ENCODE assay signal across 8 cellular contexts in the genomic region with DNA sequence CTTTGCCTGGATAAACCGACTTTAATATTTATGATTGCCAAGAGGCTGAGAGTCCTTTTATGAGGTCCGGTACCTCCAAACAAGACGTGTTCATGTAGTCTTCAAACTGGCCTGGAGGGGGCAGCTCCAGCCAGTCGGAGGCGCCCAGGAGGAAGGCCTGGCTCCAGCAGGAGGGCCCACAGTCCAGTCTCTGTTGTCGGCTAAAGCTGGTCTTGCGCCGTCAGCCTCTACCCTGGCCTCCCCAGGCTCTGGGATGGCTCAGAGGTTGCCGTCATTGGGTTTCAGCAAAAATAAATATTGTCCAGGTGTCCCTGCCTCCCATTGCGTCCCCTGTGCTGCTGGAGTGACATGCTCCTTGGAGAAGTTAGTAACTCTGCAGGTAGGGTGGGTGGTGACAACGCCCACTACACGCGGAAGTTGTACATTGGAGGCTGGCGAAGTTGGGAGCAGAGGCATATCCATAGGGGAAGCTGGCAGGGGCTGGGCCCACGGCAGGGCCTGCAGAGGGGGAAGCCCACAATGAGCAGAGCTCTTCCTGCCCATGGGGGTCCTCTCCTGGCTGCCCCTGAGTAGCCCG. TPM values are rescaled to one million over a fixed set of nuclear protein-coding genes. Genes with fewer than 3 reads are reported as not detected.
A peak's percentile ranks its signal among the peaks of the same experiment; 100 is the strongest.
DNase-seq lines count a peak whose midpoint lies in the region; ATAC-seq and TF ChIP-seq lines count a peak whose summit lies in the region.

No MANE protein-coding gene starts in this region.

- peaks cover 26% of the 10 kb centered on the region for H3K4me1 Mint-ChIP-seq in activated CD8-positive, alpha-beta T cell treated with anti-CD3 and anti-CD28 coated beads for 36 hours (ENCODE audit: low read depth)

- H3K4me3 Mint-ChIP-seq in activated CD8-positive, alpha-beta T cell treated with anti-CD3 and anti-CD28 coated beads for 36 hours, result peak overlapping the region; percentile 75

- H3K4me3 ChIP-seq in esophagus squamous epithelium (peak overlapping the region in 3 of 4 donors; percentile 54 to 96 (median 92)), mucosa of rectum (ENCODE audit: low read length in 2 of 2) (peak overlapping the region; percentile 65 to 75), transverse colon (peak overlapping the region; percentile 28 to 92 (median 88))

- TF ChIP-seq CTCF in activated CD8-positive, alpha-beta T cell treated with anti-CD3 and anti-CD28 coated beads for 36 hours (IDR thresholded peaks at IDR 0.05), result peak; percentile 79
- TF ChIP-seq CTCF in esophagus squamous epithelium (IDR thresholded peaks at IDR 0.05) (peak; percentile 35 to 72 (median 63)), transverse colon (IDR thresholded peaks at IDR 0.05) (peak; percentile 66 to 84 (median 67))

- intact Hi-C loops in activated CD8-positive, alpha-beta T cell treated with anti-CD3 and anti-CD28 coated beads for 36 hours (cut with micrococcal nuclease), result no loop called here
- intact Hi-C loops in esophagus squamous epithelium (cut with DNase I), result no loop called here
- intact Hi-C loops in transverse colon (cut with DNase I; ENCODE audit: low total_unique reads), result no loop called here

- H3K36me3 ChIP-seq in esophagus squamous epithelium, result peaks cover 0 to 21% (median 0%) of the 10 kb centered on the region in 3 donors
- H3K36me3 ChIP-seq in mucosa of rectum (ENCODE audit: control insufficient read depth in 2 of 2, insufficient read depth in 2 of 2, low read length in 2 of 2), result peaks cover 4 to 6% of the 10 kb centered on the region in 2 donors
- no peaks in the 10 kb centered on the region for H3K36me3 ChIP-seq in transverse colon

- no peaks in the 10 kb centered on the region for H3K27me3 Mint-ChIP-seq in activated CD8-positive, alpha-beta T cell treated with anti-CD3 and anti-CD28 coated beads for 36 hours

- H3K27ac ChIP-seq in esophagus squamous epithelium, result peak overlapping the region; percentile 84 to 99 (median 96)
- H3K27ac ChIP-seq in mucosa of rectum (ENCODE audit: low read depth in 2 of 2, low read length in 2 of 2), result peak overlapping the region; percentile 90 to 92
- H3K27ac ChIP-seq in transverse colon, result peak overlapping the region; percentile 94 to 97 (median 96)

- POLR2A ChIA-PET in activated CD8-positive, alpha-beta T cell treated with anti-CD3 and anti-CD28 coated beads for 36 hours (lab: Charles Lee), result interaction anchor here (1.3 to 1.5 kb wide), 2 partner anchors 35 to 252 kb away, joined by 4 to 5 read pairs; a partner anchor contains a TSS

- peak; percentile 34 for DNase-seq in activated T-cell treated with anti-CD3 and anti-CD28 coated beads for 48 hours (ENCODE audit: low read depth)
- DNase-seq in activated T-cell treated with anti-CD3 and anti-CD28 coated beads for 4 hours, result no peak
- peak; percentile 67 for DNase-seq in NCI-H2227 treated with DMSO at 0.1 percent for 48 hours (lab: John Stamatoyannopoulos, UW)
- peak; percentile 70 for DNase-seq in activated CD8-positive, alpha-beta T cell treated with anti-CD3 and anti-CD28 coated beads for 36 hours
- DNase-seq in esophagus squamous epithelium (lab: John Stamatoyannopoulos, UW), result no peak
- DNase-seq in transverse colon, result peak; percentile 86

- TF ChIP-seq EP300 in transverse colon (IDR thresholded peaks at IDR 0.05; ENCODE audit: low read depth), result no peak

- TF ChIP-seq POLR2A in esophagus squamous epithelium (IDR thresholded peaks at IDR 0.05), result no peak
- no peak for TF ChIP-seq POLR2A in transverse colon (IDR thresholded peaks at IDR 0.05)

- H3K27me3 ChIP-seq in esophagus squamous epithelium (no peaks in the 10 kb centered on the region), mucosa of rectum (ENCODE audit: control insufficient read depth in 2 of 2, insufficient read depth in 2 of 2, low read length in 2 of 2) (no peaks in the 10 kb centered on the region), transverse colon (no peaks in the 10 kb centered on the region)

- H3K36me3 Mint-ChIP-seq in activated CD8-positive, alpha-beta T cell treated with anti-CD3 and anti-CD28 coated beads for 36 hours (ENCODE audit: low read depth), result peaks cover 2% of the 10 kb centered on the region

- no peaks in the 10 kb centered on the region for H3K9me3 ChIP-seq in esophagus squamous epithelium
- no peaks in the 10 kb centered on the region for H3K9me3 ChIP-seq in mucosa of rectum (ENCODE audit: control insufficient read depth in 2 of 2, low read length in 2 of 2)
- H3K9me3 ChIP-seq in transverse colon, result no peaks in the 10 kb centered on the region

- H3K9me3 Mint-ChIP-seq in activated CD8-positive, alpha-beta T cell treated with anti-CD3 and anti-CD28 coated beads for 36 hours, result no peaks in the 10 kb centered on the region

- peak overlapping the region; percentile 55 to 66 for H3K9ac ChIP-seq in mucosa of rectum (ENCODE audit: low read depth in 1 of 2, low read length in 2 of 2)

- in situ Hi-C loops in transverse colon (cut with MboI; ENCODE audit: low pct_ligation_motif_present in 1 of 4, low pct_unique_long_range_greater_than_20kb in 1 of 4, low sequenced_read_pairs in 3 of 4), result loop anchor here in 1 of 4 donors (25.0 kb wide), 1 partner anchor 458 kb away; no protein-coding TSS in a partner anchor

- H3K4me1 ChIP-seq in esophagus squamous epithelium (peaks cover 25 to 40% (median 32%) of the 10 kb centered on the region in 3 donors), mucosa of rectum (ENCODE audit: control insufficient read depth in 2 of 2, insufficient read depth in 2 of 2, low read length in 2 of 2) (peaks cover 18 to 23% of the 10 kb centered on the region in 2 donors), transverse colon (peaks cover 10 to 27% (median 23%) of the 10 kb centered on the region in 4 donors)

- CTCF ChIA-PET in activated CD8-positive, alpha-beta T cell treated with anti-CD3 and anti-CD28 coated beads for 36 hours (lab: Charles Lee), result interaction anchor here (0.8 to 2.2 kb wide), 13 partner anchors 10 to 450 kb away, joined by 3 to 11 read pairs (median 5); a partner anchor contains a TSS

- H3K27ac Mint-ChIP-seq in activated CD8-positive, alpha-beta T cell treated with anti-CD3 and anti-CD28 coated beads for 36 hours, result peak overlapping the region; percentile 53

- WGBS in esophagus squamous epithelium, 2 donors, result 31 to 38% methylated on average over 9 to 12 of the region's 16 CpGs
- WGBS in transverse colon (ENCODE audit: low coverage in 1 of 2), 2 donors, result 0 to 28% methylated on average over 1 to 16 of the region's 16 CpGs

- peak; percentile 50 for ATAC-seq in HG02943 (IDR thresholded peaks at IDR 0.05; ENCODE audit: low read depth, unreplicated experiment)
- ATAC-seq in activated CD8-positive, alpha-beta T cell treated with anti-CD3 and anti-CD28 coated beads for 36 hours, result peak; percentile 55

RNA-seq across cellular contexts. Expression of a gene that starts 1.0 kb away (rescaled TPM):
- 10 to 100 TPM; 56.4 to 57.6 TPM for total RNA-seq in activated CD8-positive, alpha-beta T cell treated with anti-CD3 and anti-CD28 coated beads for 36 hours
- total RNA-seq in esophagus squamous epithelium (10 to 100 TPM; 49.2 to 68.0 (median 57.3) TPM), transverse colon (100 to 1,000 TPM in 3 of 4 donors, 10 to 100 TPM in 1; 80.2 to 146 (median 132) TPM)

RNA-seq across cellular contexts. Expression of a gene that starts 29.5 kb away (rescaled TPM):
- total RNA-seq in activated CD8-positive, alpha-beta T cell treated with anti-CD3 and anti-CD28 coated beads for 36 hours, result not detected
- total RNA-seq in esophagus squamous epithelium (not detected), transverse colon (not detected)

RNA-seq across cellular contexts. Expression of a gene that starts 35.1 kb away (rescaled TPM):
- 10 to 100 TPM; 11.7 to 12.9 TPM for total RNA-seq in activated CD8-positive, alpha-beta T cell treated with anti-CD3 and anti-CD28 coated beads for 36 hours
- total RNA-seq in esophagus squamous epithelium (10 to 100 TPM in 2 of 4 donors, 1 to 10 TPM in 2; 7.8 to 12.4 (median 10.4) TPM), transverse colon (10 to 100 TPM in 2 of 4 donors, 1 to 10 TPM in 2; 3.8 to 13.7 (median 10.4) TPM)

RNA-seq across cellular contexts. Expression of a gene that starts 48.5 kb away (rescaled TPM):
- total RNA-seq in activated CD8-positive, alpha-beta T cell treated with anti-CD3 and anti-CD28 coated beads for 36 hours, result not detected
- total RNA-seq in esophagus squamous epithelium (under 1 TPM in 1 of 4 donors, not detected in 3; 0.18 TPM), transverse colon (not detected)

RNA-seq across cellular contexts. Expression of a gene that starts 57.3 kb away (rescaled TPM):
- total RNA-seq in activated CD8-positive, alpha-beta T cell treated with anti-CD3 and anti-CD28 coated beads for 36 hours, result 10 to 100 TPM; 18.0 to 20.0 TPM
- total RNA-seq in esophagus squamous epithelium (10 to 100 TPM; 42.5 to 75.2 (median 50.8) TPM), transverse colon (100 to 1,000 TPM in 1 of 4 donors, 10 to 100 TPM in 3; 71.6 to 106 (median 94.3) TPM)

Comparison
In these comparisons a context has a peak if more than half of its experiments do, and no peak if none do; other contexts are left out.
1. DNase-seq: peak in activated T-cell treated with anti-CD3 and anti-CD28 coated beads for 48 hours (single experiment), NCI-H2227 treated with DMSO at 0.1 percent for 48 hours (single experiment), activated CD8-positive, alpha-beta T cell treated with anti-CD3 and anti-CD28 coated beads for 36 hours (single experiment) and transverse colon (single experiment); none in activated T-cell treated with anti-CD3 and anti-CD28 coated beads for 4 hours (single experiment) and esophagus squamous epithelium (single experiment).
2. Peak in every context shown above with its lines, with median percentiles within 50 percentile points of each other: CTCF ChIP-seq, H3K27ac ChIP-seq and H3K4me3 ChIP-seq.